ENCODE assay signal across 26 cellular contexts in genomic region chr2:187934692-187935091, GRCh38.
A peak's percentile ranks its signal among the peaks of the same experiment; 100 is the strongest.
DNase-seq lines count a peak whose midpoint lies in the region; ATAC-seq and TF ChIP-seq lines count a peak whose summit lies in the region.
"Had no signal": no experiment of that assay in that cellular context is flagged by ENCODE, and none has a peak within 500 bp of the region (broad histone marks: within the 10 kb centered on the region; RNA-seq: fewer than 3 reads in every experiment).

No MANE protein-coding gene starts in this region.

- H3K4me1 ChIP-seq in left ventricle myocardium inferior (no peaks in the 10 kb centered on the region), skeletal muscle tissue (ENCODE audit: control insufficient read depth in 3 of 3, insufficient read depth in 3 of 3, low read length in 3 of 3) (peaks cover 6 to 10% (median 6%) of the 10 kb centered on the region in 3 donors)
- H3K4me1 ChIP-seq: A549 had no signal

- H3K4me3 ChIP-seq in left ventricle myocardium inferior (no peak overlapping the region), coronary artery (peak overlapping the region; percentile 56), skeletal muscle tissue (ENCODE audit: low read length in 3 of 3) (peak overlapping the region in 2 of 3 donors; percentile 58 to 60)
- H3K4me3 ChIP-seq: A549, PC-9 had no signal

- no peaks in the 10 kb centered on the region for H3K9me3 ChIP-seq in left ventricle myocardium inferior (replicated peaks)
- peaks cover 0 to 3% (median 0%) of the 10 kb centered on the region in 3 donors for H3K9me3 ChIP-seq in skeletal muscle tissue (ENCODE audit: control insufficient read depth in 3 of 3, low read length in 3 of 3)
- H3K9me3 ChIP-seq: A549, SK-N-SH had no signal

- no peak overlapping the region for H3K27ac ChIP-seq in left ventricle myocardium inferior (replicated peaks)
- H3K27ac ChIP-seq in coronary artery: no peak overlapping the region
- peak overlapping the region; percentile 30 for H3K27ac ChIP-seq in skeletal muscle tissue (ENCODE audit: low read depth, low read length)
- H3K27ac ChIP-seq: A549, PC-9, RWPE1 had no signal

- TF ChIP-seq CTCF in left ventricle myocardium inferior (IDR thresholded peaks at IDR 0.05; ENCODE audit: borderline replicate concordance): no peak
- TF ChIP-seq CTCF in coronary artery (IDR thresholded peaks at IDR 0.05): no peak

- H3K36me3 ChIP-seq in left ventricle myocardium inferior (no peaks in the 10 kb centered on the region), skeletal muscle tissue (ENCODE audit: control insufficient read depth in 3 of 3, insufficient read depth in 3 of 3, low read length in 3 of 3) (no peaks in the 10 kb centered on the region)

- intact Hi-C loops in left cardiac atrium (cut with DNase I) (no loop called here), left ventricle myocardium inferior (cut with micrococcal nuclease) (no loop called here)

- H3K9ac ChIP-seq in skeletal muscle tissue (ENCODE audit: low read depth in 1 of 3, low read length in 3 of 3): no peak overlapping the region
- H3K9ac ChIP-seq: SK-N-SH had no signal

- ATAC-seq in left cardiac atrium (peak; percentile 41 to 63), GM18502 (IDR thresholded peaks at IDR 0.05; ENCODE audit: poor library complexity, unreplicated experiment) (no peak), HG02973 (IDR thresholded peaks at IDR 0.05; ENCODE audit: unreplicated experiment) (no peak), GM19467 (IDR thresholded peaks at IDR 0.05; ENCODE audit: unreplicated experiment) (no peak)
- ATAC-seq: A549 had no signal

- no peak for DNase-seq in left cardiac atrium
- no peak for DNase-seq in left ventricle myocardium inferior
- DNase-seq in coronary artery (ENCODE audit: low spot score): no peak
- DNase-seq: C1 segment of cervical spinal cord; CD4-positive, alpha-beta memory T cell; COR-L47; DMS53; GOT3; HCEC 1CT; Karpas-422; NCI-H1092; NCI-H1417 treated with DMSO at 0.1 percent for 48 hours; NCI-H1694 treated with DMSO at 0.1 percent for 48 hours; NCI-H2081; NCI-H226; NCI-H524; NCI-H748 treated with DMSO at 0.1 percent for 48 hours; PC-9; SK-N-SH; SW 1271 had no signal

- H3K27me3 ChIP-seq in left ventricle myocardium inferior (ENCODE audit: low read depth) (no peaks in the 10 kb centered on the region), skeletal muscle tissue (ENCODE audit: control insufficient read depth in 3 of 3, insufficient read depth in 3 of 3, low read length in 3 of 3) (no peaks in the 10 kb centered on the region)

Comparison
In these comparisons a context has a peak if more than half of its experiments do, and no peak if none do; other contexts are left out.
1. ATAC-seq: peak in left cardiac atrium (2 of 2); none in GM18502 (single experiment), HG02973 (single experiment) and GM19467 (single experiment).